Comparison of ENCODE assay signal across 8 cellular contexts in the genomic region with DNA sequence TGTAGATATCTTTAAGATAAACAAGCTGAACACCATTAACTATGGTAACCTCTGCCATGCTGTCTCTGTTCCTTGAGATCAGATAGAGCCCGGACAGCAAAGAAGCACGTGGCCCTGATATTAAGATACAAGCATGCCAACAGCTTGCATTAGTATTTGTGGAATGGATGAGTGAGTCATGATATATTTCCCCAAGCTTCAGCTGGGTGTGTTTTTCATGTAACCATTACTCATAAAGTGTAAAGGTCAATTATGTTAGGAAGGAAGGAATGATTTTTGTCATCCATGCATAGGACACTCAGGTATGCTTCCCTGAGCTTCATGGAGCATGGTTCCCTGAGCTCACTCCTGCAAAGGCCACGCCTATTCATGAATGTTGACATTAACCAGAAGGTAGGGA.
DNase-seq lines count a peak whose midpoint lies in the region; ATAC-seq lines count a peak whose summit lies in the region.

No MANE protein-coding gene starts in this region.

- H3K4me1 Mint-ChIP-seq in activated T-helper 17 cell treated with anti-CD3 and anti-CD28 coated beads, Interleukin-2, amount 50 U/mL, for 72 hours, result peaks cover 41% of the 10 kb centered on the region
- H3K4me1 Mint-ChIP-seq in immature natural killer cell, result peaks cover 78 to 80% of the 10 kb centered on the region in 2 donors

- DNase-seq in HCEC 1CT (peak; percentile 97), immature natural killer cell (peak; percentile 28 to 33 (median 31)), caudate nucleus (lab: John Stamatoyannopoulos, UW) (no peak), NCI-H1930 (lab: John Stamatoyannopoulos, UW) (no peak), NCI-H1105 treated with DMSO at 0.1 percent for 48 hours (lab: John Stamatoyannopoulos, UW) (no peak), NCI-H146 treated with DMSO at 0.1 percent for 48 hours (lab: John Stamatoyannopoulos, UW; ENCODE audit: unreplicated experiment) (no peak)

- H3K36me3 ChIP-seq in ACC112 (ENCODE audit: insufficient read depth, low read length), result no peaks in the 10 kb centered on the region

- no peaks in the 10 kb centered on the region for H3K36me3 Mint-ChIP-seq in activated T-helper 17 cell treated with anti-CD3 and anti-CD28 coated beads, Interleukin-2, amount 50 U/mL, for 72 hours (ENCODE audit: low read depth)
- H3K36me3 Mint-ChIP-seq in immature natural killer cell, result peaks cover 6 to 10% (median 7%) of the 10 kb centered on the region in 3 donors

- H2AFZ ChIP-seq in ACC112 (ENCODE audit: low read length, unreplicated experiment), result no peak overlapping the region

- H3K4me1 ChIP-seq in ACC112 (ENCODE audit: control insufficient read depth, insufficient read depth, low read length, unreplicated experiment), result peaks cover 19% of the 10 kb centered on the region

- ATAC-seq in activated T-helper 17 cell treated with anti-CD3 and anti-CD28 coated beads, Interleukin-2, amount 50 U/mL, for 72 hours (replicated peaks), result peak; percentile 34

- H3K79me2 ChIP-seq in ACC112 (ENCODE audit: control insufficient read depth, insufficient read depth, low read length, unreplicated experiment), result no peaks in the 10 kb centered on the region

- H3K27me3 ChIP-seq in ACC112 (ENCODE audit: insufficient read depth, low read length), result no peaks in the 10 kb centered on the region

- peak overlapping the region; percentile 20; the same call in 1 of the 2 replicates for H3K27ac ChIP-seq in ACC112 (ENCODE audit: low read depth, low read length)
- H3K27ac ChIP-seq in caudate nucleus (ENCODE audit: low read depth, low read length), result no peak overlapping the region

- H3K4me3 ChIP-seq in ACC112 (ENCODE audit: low read depth, low read length), result no peak overlapping the region

- H3K27ac Mint-ChIP-seq in activated T-helper 17 cell treated with anti-CD3 and anti-CD28 coated beads, Interleukin-2, amount 50 U/mL, for 72 hours, result peak overlapping the region; percentile 78
- H3K27ac Mint-ChIP-seq in immature natural killer cell, result peak overlapping the region; percentile 100

- peak overlapping the region; percentile 70 for H3K4me3 Mint-ChIP-seq in activated T-helper 17 cell treated with anti-CD3 and anti-CD28 coated beads, Interleukin-2, amount 50 U/mL, for 72 hours
- H3K4me3 Mint-ChIP-seq in immature natural killer cell, result peak overlapping the region; percentile 69 to 91 (median 85)

- no peaks in the 10 kb centered on the region for H3K27me3 Mint-ChIP-seq in activated T-helper 17 cell treated with anti-CD3 and anti-CD28 coated beads, Interleukin-2, amount 50 U/mL, for 72 hours
- H3K27me3 Mint-ChIP-seq in immature natural killer cell (ENCODE audit: low read depth in 3 of 3), result peaks cover 17 to 30% (median 18%) of the 10 kb centered on the region in 3 donors

- H3K9me3 Mint-ChIP-seq in activated T-helper 17 cell treated with anti-CD3 and anti-CD28 coated beads, Interleukin-2, amount 50 U/mL, for 72 hours, result peaks cover 7% of the 10 kb centered on the region
- H3K9me3 Mint-ChIP-seq in immature natural killer cell, result no peaks in the 10 kb centered on the region

Comparison
In these comparisons a context has a peak if more than half of its experiments do, and no peak if none do; other contexts are left out.
1. DNase-seq: peak in HCEC 1CT (single experiment) and immature natural killer cell (3 of 3); none in caudate nucleus (0 of 61), NCI-H1930 (0 of 2), NCI-H1105 treated with DMSO at 0.1 percent for 48 hours (single experiment) and NCI-H146 treated with DMSO at 0.1 percent for 48 hours (single experiment).